12 cellular contexts compared by ENCODE assay signal in the genomic region with DNA sequence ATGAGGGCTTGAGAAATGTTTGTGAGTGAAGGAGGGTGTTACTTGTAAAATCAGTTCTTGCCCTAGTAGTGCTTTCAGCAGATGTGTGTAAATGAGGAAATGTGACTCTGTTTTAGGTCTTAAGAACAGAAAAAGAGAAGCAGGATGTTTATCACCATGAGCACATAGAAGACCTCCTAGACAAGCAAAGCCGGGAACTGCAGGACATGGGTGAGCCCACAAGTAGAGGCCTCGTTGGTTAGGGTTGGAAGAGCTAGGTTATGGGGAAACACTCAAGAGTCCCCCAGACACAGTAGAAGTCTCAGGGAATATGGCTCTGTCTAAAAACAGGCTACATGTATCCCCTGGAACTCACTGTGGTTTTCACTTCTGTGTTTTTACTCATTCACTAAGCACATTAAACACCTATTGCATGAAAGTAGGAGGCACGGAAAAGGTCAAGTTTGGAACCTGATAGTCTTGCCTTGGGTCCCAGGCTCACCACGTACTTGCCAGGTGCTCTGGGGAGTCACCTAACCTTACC. TPM values are rescaled to one million over a fixed set of nuclear protein-coding genes. Genes with fewer than 3 reads are reported as not detected.
DNase-seq lines count a peak whose midpoint lies in the region; ATAC-seq, FAIRE-seq and TF ChIP-seq lines count a peak whose summit lies in the region.
"Had no signal": no experiment of that assay in that cellular context is flagged by ENCODE, and none has a peak within 500 bp of the region (broad histone marks: within the 10 kb centered on the region; RNA-seq: fewer than 3 reads in every experiment).

No MANE protein-coding gene starts in this region.

- H3K36me3 ChIP-seq in kidney (ENCODE audit: control insufficient read depth in 1 of 2, insufficient read depth in 2 of 2, low read length in 2 of 2) (no peaks in the 10 kb centered on the region), psoas muscle (ENCODE audit: insufficient read depth in 1 of 2, low read depth in 1 of 2) (no peaks in the 10 kb centered on the region)

- H3K4me3 ChIP-seq in kidney (ENCODE audit: low read length in 2 of 2) (no peak overlapping the region), psoas muscle (no peak overlapping the region)

- DNase-seq in germinal center (ENCODE audit: low spot score) (peak; percentile 39), kidney (no peak), A172 (ENCODE audit: low spot score) (no peak), NCI-H1436 (lab: John Stamatoyannopoulos, UW) (no peak), psoas muscle (no peak)
- DNase-seq: activated CD4-positive, CD25-positive, alpha-beta regulatory T cell treated with anti-CD3 and anti-CD28 coated beads, Interleukin-2, amount 50 U/mL, for 72 hours; NCI-H748 treated with DMSO at 0.1 percent for 48 hours had no signal

- FAIRE-seq in kidney (lab: Jason Lieb, UNC), result no peak

- TF ChIP-seq CTCF in kidney (IDR thresholded peaks at IDR 0.05; ENCODE audit: borderline replicate concordance, extremely low read depth, insufficient read depth), result no peak
- TF ChIP-seq CTCF in psoas muscle (IDR thresholded peaks at IDR 0.05), result no peak

- 51 to 61% (median 60%) methylated on average over 4 of the region's 4 CpGs for WGBS in psoas muscle, 3 donors

- H3K9me3 ChIP-seq in kidney (ENCODE audit: control insufficient read depth in 1 of 2, low read length in 2 of 2), result no peaks in the 10 kb centered on the region
- H3K9me3 ChIP-seq in psoas muscle, result no peaks in the 10 kb centered on the region

- intact Hi-C loops in kidney (cut with DNase I) (no loop called here), psoas muscle (cut with DNase I) (loop anchor here in 1 of 2 donors (10.0 kb wide), 1 partner anchor 163 kb away; the partner anchor contains the start of genes MED8 and SZT2)

- no peaks in the 10 kb centered on the region for H3K27me3 ChIP-seq in psoas muscle (ENCODE audit: insufficient read depth in 3 of 3, low read length in 2 of 3)

- H3K9ac ChIP-seq in kidney (ENCODE audit: low read length in 2 of 2), result no peak overlapping the region

- H3K4me1 ChIP-seq in kidney (ENCODE audit: control insufficient read depth in 1 of 2, insufficient read depth in 1 of 2, low read depth in 1 of 2, low read length in 2 of 2) (no peaks in the 10 kb centered on the region), psoas muscle (no peaks in the 10 kb centered on the region)

- H3K27ac ChIP-seq in kidney (ENCODE audit: low read depth in 2 of 2, low read length in 2 of 2) (no peak overlapping the region), psoas muscle (no peak overlapping the region)

- ATAC-seq in GM18867 (IDR thresholded peaks at IDR 0.05; ENCODE audit: unreplicated experiment) (peak; percentile 65), GM21737 (IDR thresholded peaks at IDR 0.05; ENCODE audit: unreplicated experiment) (peak; percentile 72), HG03460 (IDR thresholded peaks at IDR 0.05; ENCODE audit: unreplicated experiment) (peak; percentile 68), psoas muscle (no peak)

RNA-seq across cellular contexts. Expression of gene TMEM125, which starts 48.5 kb away (rescaled TPM):
- total RNA-seq in kidney (17.5 TPM), psoas muscle (not detected)
- polyA plus RNA-seq in kidney (ENCODE audit: insufficient read depth, low read depth, low replicate concordance) (22.0 TPM), psoas muscle (not detected)
- total RNA-seq in A172 (2014; rRNA removed; shearing (Covaris generic)), result not detected in 2 replicates
- total RNA-seq: glomerular endothelial cell, myocyte had no signal

RNA-seq across cellular contexts. Expression of gene CFAP57, which starts 49.2 kb away (rescaled TPM):
- 2.3 TPM for total RNA-seq in kidney
- polyA plus RNA-seq in kidney (ENCODE audit: insufficient read depth, low read depth, low replicate concordance), result 0.34 TPM
- 0.12 and 0.98 TPM in 2 replicates for total RNA-seq in A172 (2014; rRNA removed; shearing (Covaris generic))
- under 1 TPM in 2 of 4 donors, not detected in 2; 0.08 to 0.15 TPM for total RNA-seq in psoas muscle
- under 1 TPM in 2 of 3 donors, not detected in 1; 0.04 to 0.26 TPM for polyA plus RNA-seq in psoas muscle

RNA-seq across cellular contexts. Expression of gene EBNA1BP2, which starts 49.2 kb away (rescaled TPM):
- total RNA-seq in kidney, result 52.5 TPM
- 98.8 TPM for polyA plus RNA-seq in kidney (ENCODE audit: insufficient read depth, low read depth, low replicate concordance)
- 167 and 244 TPM in 2 replicates for total RNA-seq in A172 (2014; rRNA removed; shearing (Covaris generic))
- 10 to 100 TPM; 20.1 to 46.2 (median 44.5) TPM for total RNA-seq in psoas muscle
- 100 to 1,000 TPM in 2 of 3 donors, 10 to 100 TPM in 1; 74.2 to 153 (median 141) TPM for polyA plus RNA-seq in psoas muscle

Comparison
In these comparisons a context has a peak if more than half of its experiments do, and no peak if none do; other contexts are left out.
1. ATAC-seq: peak in GM18867 (single experiment), GM21737 (single experiment) and HG03460 (single experiment); none in psoas muscle (0 of 4).
2. RNA of gene TMEM125, which starts 48.5 kb away (total RNA-seq): 17.5 TPM in kidney (single experiment); not detected in psoas muscle and not detected in A172; every median in the first group is over 10 times any median in the second.